Comparison of ENCODE assay signal across 11 cellular contexts in the genomic region with DNA sequence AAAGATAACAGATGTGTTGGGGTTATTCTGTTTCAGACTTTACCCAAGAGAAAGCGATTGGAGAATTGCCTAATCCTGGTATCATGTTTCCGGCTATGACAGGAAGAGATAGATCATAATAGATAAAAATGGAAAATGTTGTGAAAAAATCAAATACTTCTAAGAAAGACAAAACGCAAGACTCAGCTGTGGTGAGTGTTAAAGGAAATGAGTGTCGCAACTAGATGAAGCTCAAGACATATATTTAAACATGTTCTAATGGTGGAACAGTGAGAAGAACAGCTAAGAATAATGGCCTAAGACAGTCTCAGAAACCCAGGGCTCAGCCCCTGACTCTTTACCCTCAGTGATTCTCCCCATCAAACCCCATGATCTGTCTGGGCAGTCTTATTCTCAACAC.
A peak's percentile ranks its signal among the peaks of the same experiment; 100 is the strongest.
DNase-seq lines count a peak whose midpoint lies in the region; TF ChIP-seq lines count a peak whose summit lies in the region.
"Had no signal": no experiment of that assay in that cellular context is flagged by ENCODE, and none has a peak within 500 bp of the region (broad histone marks: within the 10 kb centered on the region; RNA-seq: fewer than 3 reads in every experiment).

No MANE protein-coding gene starts in this region.

- H3K36me3 ChIP-seq in Karpas-422 (ENCODE audit: insufficient read depth, low read length), result no peaks in the 10 kb centered on the region

- H3K27me3 Mint-ChIP-seq in osteocyte (ENCODE audit: unreplicated experiment), result no peaks in the 10 kb centered on the region

- no peak overlapping the region for H3K4me2 ChIP-seq in Karpas-422 (ENCODE audit: low read depth, low read length, poor library complexity, severe bottlenecking)

- DNase-seq in GF-D8 (lab: John Stamatoyannopoulos, UW) (peak; percentile 100), NCI-H226 (peak; percentile 68), cardiac fibroblast (ENCODE audit: low read depth in 2 of 2) (peak; percentile 80 to 83), osteocyte (ENCODE audit: extremely low spot score, unreplicated experiment) (no peak), mucosa of gallbladder (ENCODE audit: low spot score) (no peak), Karpas-422 (no peak), occipital lobe (lab: John Stamatoyannopoulos, UW) (no peak)
- DNase-seq in stimulated activated CD4-positive, alpha-beta T cell treated with anti-CD3 and anti-CD28 coated beads, Interleukin-15, amount 100 ng/mL, for 24 hours, result no peak
- DNase-seq: activated B cell treated with CpG ODN at 0.5 μM for 24 hours, NCI-H187 had no signal

- no peak overlapping the region for H3K27ac ChIP-seq in Karpas-422 (ENCODE audit: low read length)

- peak overlapping the region; percentile 69 for H3K27ac Mint-ChIP-seq in osteocyte (ENCODE audit: unreplicated experiment)
- H3K27ac Mint-ChIP-seq: activated B cell treated with CpG ODN at 0.5 μM for 24 hours had no signal

- H3K79me2 ChIP-seq in Karpas-422 (ENCODE audit: low read length), result no peaks in the 10 kb centered on the region

- H3K4me1 ChIP-seq in Karpas-422 (ENCODE audit: low read length), result no peaks in the 10 kb centered on the region

- TF ChIP-seq CTCF in cardiac fibroblast (IDR thresholded peaks at IDR 0.05; ENCODE audit: low read depth, low read length), result no peak
- TF ChIP-seq CTCF in osteocyte (IDR thresholded peaks at IDR 0.05), result no peak

- H4K20me1 ChIP-seq in Karpas-422 (ENCODE audit: insufficient read depth, low read depth, low read length), result no peaks in the 10 kb centered on the region

- no peaks in the 10 kb centered on the region for H3K9me3 ChIP-seq in Karpas-422 (ENCODE audit: low read length)

- H3K36me3 Mint-ChIP-seq in osteocyte (ENCODE audit: unreplicated experiment), result peaks cover 5% of the 10 kb centered on the region

- no peak overlapping the region for H3K9ac ChIP-seq in Karpas-422 (ENCODE audit: low read length)

- no peaks in the 10 kb centered on the region for H3K9me2 ChIP-seq in Karpas-422 (replicated peaks; ENCODE audit: insufficient read depth, low read length)

- H3K4me1 Mint-ChIP-seq in osteocyte (ENCODE audit: unreplicated experiment), result peaks cover 29% of the 10 kb centered on the region
- H3K4me1 Mint-ChIP-seq: activated B cell treated with CpG ODN at 0.5 μM for 24 hours had no signal

- H3K27me3 ChIP-seq in Karpas-422 (ENCODE audit: low read length), result no peaks in the 10 kb centered on the region

- peaks cover 10% of the 10 kb centered on the region for H3K9me3 Mint-ChIP-seq in osteocyte (ENCODE audit: unreplicated experiment)

- no peak overlapping the region for H2AFZ ChIP-seq in Karpas-422 (ENCODE audit: low read length)

- H3K4me3 ChIP-seq in cardiac fibroblast (replicated peaks in 1 of 2; ENCODE audit: low read depth in 2 of 2, low read length in 2 of 2) (no peak overlapping the region), Karpas-422 (ENCODE audit: low read length) (no peak overlapping the region)
- H3K4me3 ChIP-seq: GM12878 had no signal

- no peak overlapping the region for H3K4me3 Mint-ChIP-seq in osteocyte (ENCODE audit: unreplicated experiment)
- H3K4me3 Mint-ChIP-seq: activated B cell treated with CpG ODN at 0.5 μM for 24 hours had no signal

Comparison
In these comparisons a context has a peak if more than half of its experiments do, and no peak if none do; other contexts are left out.
1. DNase-seq: peak in GF-D8 (single experiment), NCI-H226 (single experiment) and cardiac fibroblast (2 of 2); none in osteocyte (single experiment), mucosa of gallbladder (single experiment), Karpas-422 (single experiment), occipital lobe (single experiment) and stimulated activated CD4-positive, alpha-beta T cell treated with anti-CD3 and anti-CD28 coated beads, Interleukin-15, amount 100 ng/mL, for 24 hours (single experiment).